ENCODE assay signal across 15 cellular contexts in the genomic region with DNA sequence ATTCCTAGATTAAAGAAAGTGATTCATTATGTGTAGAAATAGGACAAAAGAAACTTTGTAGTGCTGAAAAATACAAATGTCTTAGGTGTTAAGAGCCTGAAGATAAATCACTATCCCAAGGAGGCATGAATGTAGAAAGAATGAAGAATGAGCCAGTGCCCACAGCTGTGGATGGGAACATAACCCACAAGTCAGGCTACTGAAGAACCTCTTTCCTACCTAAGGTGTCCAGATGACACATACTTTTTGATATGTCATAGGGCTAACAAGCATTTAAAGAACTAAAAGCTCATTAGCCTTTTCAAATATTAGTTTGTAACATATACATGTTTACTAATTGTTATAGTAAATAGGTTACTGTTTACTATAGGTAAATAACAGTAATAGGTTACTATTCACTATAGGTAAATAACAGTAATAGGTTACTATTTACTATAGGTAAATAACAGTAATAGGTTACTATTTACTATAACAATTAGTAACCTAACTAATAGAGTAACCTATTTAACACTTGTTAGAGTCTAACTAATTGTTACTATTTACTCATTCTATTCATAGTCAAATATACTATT.
DNase-seq lines count a peak whose midpoint lies in the region; ATAC-seq, FAIRE-seq and TF ChIP-seq lines count a peak whose summit lies in the region.
"Had no signal": no experiment of that assay in that cellular context is flagged by ENCODE, and none has a peak within 500 bp of the region (broad histone marks: within the 10 kb centered on the region; RNA-seq: fewer than 3 reads in every experiment).

No MANE protein-coding gene starts in this region.

- no peaks in the 10 kb centered on the region for H3K27me3 ChIP-seq in HepG2 (ENCODE audit: control insufficient read depth in 1 of 2, insufficient read depth in 2 of 2, low read length in 2 of 2)
- H3K27me3 ChIP-seq in right lobe of liver, result no peaks in the 10 kb centered on the region
- H3K27me3 ChIP-seq in foreskin keratinocyte, result no peaks in the 10 kb centered on the region
- H3K27me3 ChIP-seq: BLaER1 treated with 17β-estradiol and CSF1 and Interleukin-3, amounts not matched to agents 10 nM and 100 nM had no signal

- TF ChIP-seq RAD21 in HepG2 (CRISPR knock-in tag; IDR thresholded peaks at IDR 0.05), result no peak

- DNase-seq in HepG2 (ENCODE audit: low spot score) (no peak), right lobe of liver (no peak), foreskin keratinocyte (no peak), NCI-H1092 (lab: John Stamatoyannopoulos, UW) (no peak), NCI-H1048 (lab: John Stamatoyannopoulos, UW) (no peak), mesenteric fat pad (ENCODE audit: low spot score) (no peak)
- DNase-seq: ACHN; CD4-positive, CD25-positive, alpha-beta regulatory T cell; DND-41; GDM1; GOT3; H9; KG1 had no signal

- H3K9me3 ChIP-seq in HepG2 (ENCODE audit: low read length) (no peaks in the 10 kb centered on the region), right lobe of liver (no peaks in the 10 kb centered on the region)
- H3K9me3 ChIP-seq: BLaER1 treated with 17β-estradiol and CSF1 and Interleukin-3, amounts not matched to agents 10 nM and 100 nM had no signal

- no peak for ATAC-seq in HepG2
- no peak for ATAC-seq in right lobe of liver
- ATAC-seq in HG03354 (IDR thresholded peaks at IDR 0.05; ENCODE audit: poor library complexity, severe bottlenecking, unreplicated experiment), result peak; percentile 52
- ATAC-seq in foreskin keratinocyte, result peak; percentile 55

- intact Hi-C loops in HepG2 (cut with micrococcal nuclease; ENCODE audit: unreplicated experiment), result loop anchor here (2.0 kb wide), 1 partner anchor 316 kb away; no protein-coding TSS in a partner anchor
- intact Hi-C loops in right lobe of liver (cut with DNase I), result no loop called here

- TF ChIP-seq EP300 in HepG2 (IDR thresholded peaks at IDR 0.05; ENCODE audit: low read depth in 2 of 2, low read length in 2 of 2), result no peak
- TF ChIP-seq EP300 in HepG2 (CRISPR knock-in tag; IDR thresholded peaks at IDR 0.05; ENCODE audit: borderline replicate concordance), result no peak

- H3K9ac ChIP-seq in HepG2 (ENCODE audit: insufficient read depth, low read depth, low read length), result no peak overlapping the region
- H3K9ac ChIP-seq: BLaER1 treated with 17β-estradiol and CSF1 and Interleukin-3, amounts not matched to agents 10 nM and 100 nM had no signal

- in situ Hi-C loops in HepG2 (cut with HindIII; ENCODE audit: extremely low pct_ligation_motif_present, low pct_unique_long_range_greater_than_20kb), result no loop called here

- no peaks in the 10 kb centered on the region for H3K79me2 ChIP-seq in HepG2 (ENCODE audit: insufficient read depth, low read length)

- POLR2A ChIA-PET in HepG2 (lab: Yijun Ruan, JAX), result no interaction called here

- no peaks in the 10 kb centered on the region for H4K20me1 ChIP-seq in HepG2 (ENCODE audit: insufficient read depth, low read length)
- H4K20me1 ChIP-seq: BLaER1 treated with 17β-estradiol and CSF1 and Interleukin-3, amounts not matched to agents 10 nM and 100 nM had no signal

- H3K4me1 ChIP-seq in HepG2 (ENCODE audit: insufficient read depth, low read length), result peaks cover 10% of the 10 kb centered on the region; the same call in 1 of the 2 replicates
- H3K4me1 ChIP-seq in right lobe of liver, result no peaks in the 10 kb centered on the region
- no peaks in the 10 kb centered on the region for H3K4me1 ChIP-seq in foreskin keratinocyte
- H3K4me1 ChIP-seq: BLaER1 treated with 17β-estradiol and CSF1 and Interleukin-3, amounts not matched to agents 10 nM and 100 nM had no signal

- no peaks in the 10 kb centered on the region for H3K36me3 ChIP-seq in HepG2 (replicated peaks in 1 of 2; ENCODE audit: control insufficient read depth in 1 of 2, insufficient read depth in 2 of 2, low read length in 2 of 2)
- H3K36me3 ChIP-seq in right lobe of liver, result no peaks in the 10 kb centered on the region
- H3K36me3 ChIP-seq: BLaER1 treated with 17β-estradiol and CSF1 and Interleukin-3, amounts not matched to agents 10 nM and 100 nM had no signal

- no peak overlapping the region for H2AFZ ChIP-seq in HepG2 (ENCODE audit: low read length)

- TF ChIP-seq POLR2A in HepG2 (IDR thresholded peaks at IDR 0.05; ENCODE audit: insufficient read depth in 1 of 2, low read depth in 2 of 2, low read length in 2 of 2), result no peak
- TF ChIP-seq POLR2A in right lobe of liver (IDR thresholded peaks at IDR 0.05), result no peak

- TF ChIP-seq CTCF in HepG2 (CRISPR knock-in tag; IDR thresholded peaks at IDR 0.05) (no peak), right lobe of liver (IDR thresholded peaks at IDR 0.05) (no peak), foreskin keratinocyte (conservative IDR thresholded peaks at IDR 0.05) (no peak)

- no peak for FAIRE-seq in HepG2 (lab: Jason Lieb, UNC)

- CTCF ChIA-PET in HepG2 (lab: Yijun Ruan, JAX; ENCODE audit: low intra/inter-chr PET ratio, low total read pairs), result no interaction called here

- no peak overlapping the region for H3K27ac ChIP-seq in HepG2 (ENCODE audit: extremely low read length, insufficient read depth, low read length)
- no peak overlapping the region for H3K27ac ChIP-seq in right lobe of liver
- H3K27ac ChIP-seq in foreskin keratinocyte, result no peak overlapping the region
- H3K27ac ChIP-seq: BLaER1 treated with 17β-estradiol and CSF1 and Interleukin-3, amounts not matched to agents 10 nM and 100 nM had no signal

- no TSS peak for BruUV-seq in HepG2 (replicated peaks; lab: Mats Ljungman, UMichigan)

- no peak overlapping the region for H3K4me2 ChIP-seq in HepG2 (ENCODE audit: low read depth, low read length)
- H3K4me2 ChIP-seq: BLaER1 treated with 17β-estradiol and CSF1 and Interleukin-3, amounts not matched to agents 10 nM and 100 nM had no signal

- no peak overlapping the region for H3K4me3 ChIP-seq in HepG2 (replicated peaks in 1 of 3; ENCODE audit: insufficient read depth in 1 of 3, low read depth in 2 of 3, low read length in 3 of 3)
- no peak overlapping the region for H3K4me3 ChIP-seq in right lobe of liver
- H3K4me3 ChIP-seq: BLaER1 treated with 17β-estradiol and CSF1 and Interleukin-3, amounts not matched to agents 10 nM and 100 nM had no signal

TF ChIP-seq in HepG2, 621 proteins besides CTCF, POLR2A, EP300 and RAD21:
- peak; percentile 95 for TF ChIP-seq FOXA1 (IDR thresholded peaks at IDR 0.05)
- no peak for TF ChIP-seq FOXA1 (CRISPR knock-in tag; IDR thresholded peaks at IDR 0.05)
- TF ChIP-seq ATF1 (CRISPR knock-in tag; IDR thresholded peaks at IDR 0.05), result no peak
- TF ChIP-seq TBX3 (IDR thresholded peaks at IDR 0.05; ENCODE audit: borderline replicate concordance), result peak; percentile 76; the same call in 1 of the 2 replicates

Comparison
In these comparisons a context has a peak if more than half of its experiments do, and no peak if none do; other contexts are left out.
1. ATAC-seq: peak in HG03354 (single experiment) and foreskin keratinocyte (single experiment); none in HepG2 (single experiment) and right lobe of liver (0 of 4).